ENCODE assay signal across 29 cellular contexts in genomic region chrX:44332437-44332836, GRCh38. TPM values are rescaled to one million over a fixed set of nuclear protein-coding genes. Genes with fewer than 3 reads are reported as not detected.
"Had no signal": no experiment of that assay in that cellular context is flagged by ENCODE, and none has a peak within 500 bp of the region (broad histone marks: within the 10 kb centered on the region; RNA-seq: fewer than 3 reads in every experiment).

No MANE protein-coding gene starts in this region.

- H3K27ac ChIP-seq: ascending aorta, cardiac muscle cell, KMS-11, PC-9, RWPE1 had no signal

- H3K27me3 ChIP-seq: ascending aorta, cardiac muscle cell had no signal

- H3K9me3 ChIP-seq: ascending aorta had no signal

- DNase-seq: activated B cell treated with CpG ODN at 0.5 μM for 24 hours; activated CD4-positive, alpha-beta T cell treated with anti-CD3 and anti-CD28 coated beads for 1 hour; activated CD4-positive, alpha-beta T cell treated with anti-CD3 and anti-CD28 coated beads for 48 hours; activated CD8-positive, alpha-beta T cell treated with anti-CD3 and anti-CD28 coated beads for 36 hours; activated effector memory CD4-positive, alpha-beta T cell treated with anti-CD3 and anti-CD28 coated beads, Interleukin-2, amount 50 U/mL, for 16 hours; activated naive CD4-positive, alpha-beta T cell; activated naive CD8-positive, alpha-beta T cell treated with anti-CD3 and anti-CD28 coated beads, Interleukin-2, amount 10 ng/mL, durations not matched to agents 7 days and 5 days; activated T-cell treated with anti-CD3 and anti-CD28 coated beads, Interleukin-2, amount 50 U/mL, for 1 hour; activated T-cell treated with anti-CD3 and anti-CD28 coated beads, Interleukin-2, amount 50 U/mL, for 72 hours; amygdala; MM.1S; MV-4-11; NCI-H1092; NCI-H1436 treated with DMSO at 0.1 percent for 48 hours; NCI-H1694 treated with DMSO at 0.1 percent for 48 hours; NCI-H2029; NCI-H510A; NCI-H526; NCI-H748 treated with DMSO at 0.1 percent for 48 hours; NK-92 treated with Interleukin-12 subunit alpha and Interleukin-12 subunit beta, amount 100 ng/mL, for 24 hours; PC-9; Right ventricle myocardium superior had no signal

- H3K4me3 Mint-ChIP-seq: activated B cell treated with CpG ODN at 0.5 μM for 24 hours; activated CD8-positive, alpha-beta T cell treated with anti-CD3 and anti-CD28 coated beads for 36 hours; activated naive CD4-positive, alpha-beta T cell treated with anti-CD3 and anti-CD28 coated beads, Interleukin-2, amount 50 U/mL, for 24 hours; activated naive CD8-positive, alpha-beta T cell treated with anti-CD3 and anti-CD28 coated beads, Interleukin-2, amount 10 ng/mL, durations not matched to agents 7 days and 5 days; activated T-cell treated with anti-CD3 and anti-CD28 coated beads, Interleukin-2, amount 50 U/mL, for 72 hours; activated T-helper 17 cell treated with anti-CD3 and anti-CD28 coated beads, Interleukin-2, amount 50 U/mL, for 72 hours; central memory CD8-positive, alpha-beta T cell had no signal

- H3K27ac Mint-ChIP-seq: activated B cell treated with CpG ODN at 0.5 μM for 24 hours; activated CD8-positive, alpha-beta T cell treated with anti-CD3 and anti-CD28 coated beads for 36 hours; activated naive CD4-positive, alpha-beta T cell treated with anti-CD3 and anti-CD28 coated beads, Interleukin-2, amount 50 U/mL, for 24 hours; activated naive CD8-positive, alpha-beta T cell treated with anti-CD3 and anti-CD28 coated beads, Interleukin-2, amount 10 ng/mL, durations not matched to agents 7 days and 5 days; activated T-cell treated with anti-CD3 and anti-CD28 coated beads, Interleukin-2, amount 50 U/mL, for 72 hours; activated T-helper 17 cell treated with anti-CD3 and anti-CD28 coated beads, Interleukin-2, amount 50 U/mL, for 72 hours had no signal

- H3K4me3 ChIP-seq: ascending aorta, cardiac muscle cell, PC-9 had no signal

- H3K27me3 Mint-ChIP-seq: activated CD8-positive, alpha-beta T cell treated with anti-CD3 and anti-CD28 coated beads for 36 hours; activated naive CD4-positive, alpha-beta T cell treated with anti-CD3 and anti-CD28 coated beads, Interleukin-2, amount 50 U/mL, for 24 hours; activated naive CD8-positive, alpha-beta T cell treated with anti-CD3 and anti-CD28 coated beads, Interleukin-2, amount 10 ng/mL, durations not matched to agents 7 days and 5 days; activated T-helper 17 cell treated with anti-CD3 and anti-CD28 coated beads, Interleukin-2, amount 50 U/mL, for 72 hours; central memory CD8-positive, alpha-beta T cell had no signal

- H2AFZ ChIP-seq: PC-9 had no signal

- H3K4me1 ChIP-seq: ascending aorta had no signal

- ATAC-seq: activated CD8-positive, alpha-beta T cell treated with anti-CD3 and anti-CD28 coated beads for 36 hours; activated T-cell treated with anti-CD3 and anti-CD28 coated beads, Interleukin-2, amount 50 U/mL, for 72 hours; activated T-helper 17 cell treated with anti-CD3 and anti-CD28 coated beads, Interleukin-2, amount 50 U/mL, for 72 hours had no signal

- H3K36me3 ChIP-seq: ascending aorta, cardiac muscle cell had no signal

- H3K36me3 Mint-ChIP-seq: activated naive CD4-positive, alpha-beta T cell treated with anti-CD3 and anti-CD28 coated beads, Interleukin-2, amount 50 U/mL, for 24 hours; activated naive CD8-positive, alpha-beta T cell treated with anti-CD3 and anti-CD28 coated beads, Interleukin-2, amount 10 ng/mL, durations not matched to agents 7 days and 5 days had no signal

- H3K4me2 ChIP-seq: KMS-11, PC-9 had no signal

- H3K9me3 Mint-ChIP-seq: activated B cell treated with CpG ODN at 0.5 μM for 24 hours; activated naive CD4-positive, alpha-beta T cell treated with anti-CD3 and anti-CD28 coated beads, Interleukin-2, amount 50 U/mL, for 24 hours; activated naive CD8-positive, alpha-beta T cell treated with anti-CD3 and anti-CD28 coated beads, Interleukin-2, amount 10 ng/mL, durations not matched to agents 7 days and 5 days; activated T-helper 17 cell treated with anti-CD3 and anti-CD28 coated beads, Interleukin-2, amount 50 U/mL, for 72 hours; central memory CD8-positive, alpha-beta T cell had no signal

- H3K4me1 Mint-ChIP-seq: activated B cell treated with CpG ODN at 0.5 μM for 24 hours; activated T-helper 17 cell treated with anti-CD3 and anti-CD28 coated beads, Interleukin-2, amount 50 U/mL, for 72 hours had no signal

RNA-seq across cellular contexts. Expression of gene EFHC2, which starts 11.0 kb away (rescaled TPM):
- total RNA-seq: activated B cell treated with CpG ODN at 0.5 μM for 24 hours, ascending aorta had no signal
